In genomic region chr6:13466304-13467215, GRCh38 we compare ENCODE assay signal across 11 cellular contexts. TPM values are rescaled to one million over a fixed set of nuclear protein-coding genes. Genes with fewer than 3 reads are reported as not detected.
A peak's percentile ranks its signal among the peaks of the same experiment; 100 is the strongest.
DNase-seq lines count a peak whose midpoint lies in the region; FAIRE-seq and TF ChIP-seq lines count a peak whose summit lies in the region.
"Had no signal": no experiment of that assay in that cellular context is flagged by ENCODE, and none has a peak within 500 bp of the region (broad histone marks: within the 10 kb centered on the region; RNA-seq: fewer than 3 reads in every experiment).

No MANE protein-coding gene starts in this region.

- no peak overlapping the region for H3K9ac ChIP-seq in OCI-LY1 (ENCODE audit: low read length)

- H2AFZ ChIP-seq in OCI-LY1 (ENCODE audit: low read length) = no peak overlapping the region

- intact Hi-C loops in sigmoid colon (cut with DNase I) = no loop called here

- H3K4me2 ChIP-seq in OCI-LY1 (ENCODE audit: low read length) = peak overlapping the region; percentile 40; the same call in 1 of the 2 replicates

- peaks cover 12% of the 10 kb centered on the region; the same call in 1 of the 2 replicates for H3K79me2 ChIP-seq in OCI-LY1 (ENCODE audit: insufficient read depth, low read length)

- no peaks in the 10 kb centered on the region for H3K9me2 ChIP-seq in OCI-LY1 (ENCODE audit: low read depth, low read length)

- no peak for TF ChIP-seq POLR2A in sigmoid colon (IDR thresholded peaks at IDR 0.05)

- H3K9me3 ChIP-seq in OCI-LY1 (ENCODE audit: low read length) (no peaks in the 10 kb centered on the region), sigmoid colon (no peaks in the 10 kb centered on the region)

- no peak for TF ChIP-seq CTCF in OCI-LY1 (IDR thresholded peaks at IDR 0.05; ENCODE audit: low read length)
- no peak for TF ChIP-seq CTCF in bronchial epithelial cell (IDR thresholded peaks at IDR 0.05; ENCODE audit: insufficient read depth, low read length, severe bottlenecking)
- no peak for TF ChIP-seq CTCF in D721Med (IDR thresholded peaks at IDR 0.05; ENCODE audit: insufficient read depth, missing control alignments)
- no peak for TF ChIP-seq CTCF in sigmoid colon (IDR thresholded peaks at IDR 0.05)

- TF ChIP-seq EP300 in sigmoid colon (IDR thresholded peaks at IDR 0.05) = no peak

- H3K4me1 ChIP-seq in OCI-LY1 (ENCODE audit: insufficient read depth, low read length, severe bottlenecking) (peaks cover 82% of the 10 kb centered on the region), sigmoid colon (peaks cover 0 to 26% (median 8%) of the 10 kb centered on the region in 4 donors)

- H3K36me3 ChIP-seq in OCI-LY1 (ENCODE audit: insufficient read depth, low read length) = peaks cover 24% of the 10 kb centered on the region; the same call in 1 of the 2 replicates
- H3K36me3 ChIP-seq in bronchial epithelial cell (ENCODE audit: control insufficient read depth, insufficient read depth, low read length) = peaks cover 12% of the 10 kb centered on the region
- H3K36me3 ChIP-seq in sigmoid colon = peaks cover 0 to 9% (median 0%) of the 10 kb centered on the region in 4 donors

- H3K27me3 ChIP-seq in OCI-LY1 (ENCODE audit: insufficient read depth, low read length) (no peaks in the 10 kb centered on the region), bronchial epithelial cell (ENCODE audit: control insufficient read depth, insufficient read depth, low read length) (no peaks in the 10 kb centered on the region), sigmoid colon (no peaks in the 10 kb centered on the region)

- H3K27ac ChIP-seq in OCI-LY1 (ENCODE audit: low read depth, low read length, poor library complexity, severe bottlenecking) (peak overlapping the region; percentile 47), sigmoid colon (no peak overlapping the region)
- H3K27ac ChIP-seq: HL-60 had no signal

- H4K20me1 ChIP-seq in OCI-LY1 (ENCODE audit: insufficient read depth, low read length) = no peaks in the 10 kb centered on the region

- 70 to 83% methylated on average over 6 of the region's 6 CpGs for WGBS in sigmoid colon, 2 donors

- FAIRE-seq in bronchial epithelial cell (lab: Jason Lieb, UNC) (no peak), D721Med (lab: Jason Lieb, UNC) (no peak)

- no peaks in the 10 kb centered on the region for H3F3A ChIP-seq in OCI-LY1 (ENCODE audit: insufficient read depth, low read length)

- peak; percentile 77 for DNase-seq in activated CD4-positive, alpha-beta T cell treated with anti-CD3 and anti-CD28 coated beads for 48 hours
- no peak for DNase-seq in activated CD4-positive, alpha-beta T cell treated with anti-CD3 and anti-CD28 coated beads, Interleukin-2, amount 50 U/mL, for 1 hour
- peak; percentile 62 for DNase-seq in bronchial epithelial cell (ENCODE audit: low read depth)
- DNase-seq in stimulated activated CD4-positive, alpha-beta T cell treated with anti-CD3 and anti-CD28 coated beads, Interleukin-2, amount 100 ng/mL, for 24 hours = peak; percentile 42 to 50
- no peak for DNase-seq in D721Med (ENCODE audit: insufficient read length, low spot score)
- no peak for DNase-seq in NCI-H2196 treated with DMSO at 0.1 percent for 48 hours (lab: John Stamatoyannopoulos, UW; ENCODE audit: unreplicated experiment)
- no peak for DNase-seq in sigmoid colon
- DNase-seq: GOT3, NCI-H2107 had no signal

- H3K4me3 ChIP-seq in OCI-LY1 (ENCODE audit: low read depth, low read length, poor library complexity, severe bottlenecking) (no peak overlapping the region), bronchial epithelial cell (ENCODE audit: low read depth, low read length) (no peak overlapping the region), sigmoid colon (no peak overlapping the region)

RNA-seq across cellular contexts. Expression of gene GFOD1, which starts 20.8 kb away (rescaled TPM):
- total RNA-seq in bronchial epithelial cell (16.3 and 20.6 TPM in 2 replicates), sigmoid colon (10 to 100 TPM; 13.3 to 18.3 (median 15.7) TPM)
- 1 to 10 TPM; 2.3 to 6.5 (median 3.0) TPM for polyA plus RNA-seq in sigmoid colon

Comparison
In these comparisons a context has a peak if more than half of its experiments do, and no peak if none do; other contexts are left out.
1. DNase-seq: peak in activated CD4-positive, alpha-beta T cell treated with anti-CD3 and anti-CD28 coated beads for 48 hours (single experiment), bronchial epithelial cell (single experiment) and stimulated activated CD4-positive, alpha-beta T cell treated with anti-CD3 and anti-CD28 coated beads, Interleukin-2, amount 100 ng/mL, for 24 hours (2 of 2); none in activated CD4-positive, alpha-beta T cell treated with anti-CD3 and anti-CD28 coated beads, Interleukin-2, amount 50 U/mL, for 1 hour (single experiment), D721Med (single experiment), NCI-H2196 treated with DMSO at 0.1 percent for 48 hours (single experiment) and sigmoid colon (single experiment).